ENCODE assay signal across 26 cellular contexts in the genomic region with DNA sequence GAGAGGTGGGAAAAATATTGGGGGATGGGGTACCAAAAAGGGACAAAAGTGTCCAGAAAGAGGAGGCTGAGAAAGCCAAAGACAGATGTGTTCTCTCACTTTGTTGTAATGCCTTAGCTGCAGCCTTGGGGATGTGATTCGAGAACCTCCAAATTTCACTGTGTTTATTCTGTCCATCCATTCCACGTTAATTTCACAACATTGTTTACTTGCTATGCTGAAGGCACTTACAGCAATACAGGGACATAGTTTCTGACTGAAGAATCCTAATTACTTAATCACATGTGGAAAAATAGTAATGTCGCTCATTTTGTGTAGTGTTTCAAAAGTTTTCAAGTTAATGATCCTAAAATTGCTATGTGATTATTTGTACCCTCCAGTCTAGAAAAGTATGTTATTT.
A peak's percentile ranks its signal among the peaks of the same experiment; 100 is the strongest.
DNase-seq lines count a peak whose midpoint lies in the region; ATAC-seq, FAIRE-seq and TF ChIP-seq lines count a peak whose summit lies in the region.
"Had no signal": no experiment of that assay in that cellular context is flagged by ENCODE, and none has a peak within 500 bp of the region (broad histone marks: within the 10 kb centered on the region; RNA-seq: fewer than 3 reads in every experiment).

No MANE protein-coding gene starts in this region.

- H3K9ac ChIP-seq in GM12878 (ENCODE audit: control insufficient read depth, insufficient read depth, low read length) (no peak overlapping the region), mucosa of rectum (ENCODE audit: low read depth in 1 of 2, low read length in 2 of 2) (no peak overlapping the region)

- H3K27me3 Mint-ChIP-seq in T-helper 1 cell treated with Interleukin-12 subunit alpha and Interleukin-12 subunit beta and Interleukin-4 antibody, amounts not matched to agents 30 μg/mL and 1 μg/mL, for 36 hours (ENCODE audit: low read depth) = no peaks in the 10 kb centered on the region
- no peaks in the 10 kb centered on the region for H3K27me3 Mint-ChIP-seq in naive thymus-derived CD8-positive, alpha-beta T cell
- H3K27me3 Mint-ChIP-seq: activated B cell treated with CpG ODN at 0.5 μM for 24 hours; activated naive CD8-positive, alpha-beta T cell treated with anti-CD3 and anti-CD28 coated beads, Interleukin-2, amount 50 U/mL, for 24 hours; naive B cell had no signal

- H3K4me3 ChIP-seq in GM12878 (no peak overlapping the region), mucosa of rectum (ENCODE audit: low read length in 2 of 2) (no peak overlapping the region), tibial artery (no peak overlapping the region)
- H3K4me3 ChIP-seq: breast epithelium, colonic mucosa, K562, pancreas, right lobe of liver, SK-N-MC had no signal

- no peak overlapping the region for H3K4me3 Mint-ChIP-seq in T-helper 1 cell treated with Interleukin-12 subunit alpha and Interleukin-12 subunit beta and Interleukin-4 antibody, amounts not matched to agents 30 μg/mL and 1 μg/mL, for 36 hours
- H3K4me3 Mint-ChIP-seq in naive thymus-derived CD8-positive, alpha-beta T cell = no peak overlapping the region
- H3K4me3 Mint-ChIP-seq: activated B cell treated with CpG ODN at 0.5 μM for 24 hours; activated naive CD8-positive, alpha-beta T cell treated with anti-CD3 and anti-CD28 coated beads, Interleukin-2, amount 50 U/mL, for 24 hours; naive B cell had no signal

- no peak for DNase-seq in T-helper 1 cell
- DNase-seq in GM12878 (ENCODE audit: low read depth, low spot score) = no peak
- no peak for DNase-seq in tibial artery
- no peak for DNase-seq in naive thymus-derived CD8-positive, alpha-beta T cell
- no peak for DNase-seq in pons (ENCODE audit: low spot score)
- DNase-seq: activated B cell treated with CpG ODN at 0.5 μM for 24 hours; activated CD8-positive, alpha-beta memory T cell treated with anti-CD3 and anti-CD28 coated beads for 24 hours; activated naive CD8-positive, alpha-beta T cell treated with anti-CD3 and anti-CD28 coated beads, Interleukin-2, amount 50 U/mL, for 24 hours; colonic mucosa; H7; hippocampal formation; mammary epithelial cell; naive B cell; NCI-H2029 treated with DMSO at 0.1 percent for 48 hours; NCI-H446 treated with DMSO at 0.1 percent for 48 hours; NK-92 treated with Interleukin-12 subunit alpha and Interleukin-12 subunit beta, amount 100 ng/mL, for 24 hours; pancreas; right lobe of liver had no signal

- no peak for TF ChIP-seq RAD21 in GM12878 (IDR thresholded peaks at IDR 0.05; ENCODE audit: insufficient read depth, low read depth, low read length)

- no peaks in the 10 kb centered on the region for H4K20me1 ChIP-seq in GM12878 (ENCODE audit: control insufficient read depth, insufficient read depth)

- H2AFZ ChIP-seq in GM12878 (ENCODE audit: control insufficient read depth, low read depth, low read length) = no peak overlapping the region; the same call in 1 of the 2 replicates

- intact Hi-C loops in GM12878 (cut with micrococcal nuclease; ENCODE audit: unreplicated experiment) (loop anchor here (5.0 kb wide), 1 partner anchor 146 kb away; a partner anchor contains a TSS), tibial artery (cut with DNase I; ENCODE audit: low total_unique reads) (no loop called here)

- H3K36me3 ChIP-seq in GM12878 (ENCODE audit: control insufficient read depth in 2 of 2, insufficient read depth in 2 of 2, low read length in 1 of 2) (no peaks in the 10 kb centered on the region), mucosa of rectum (ENCODE audit: control insufficient read depth in 2 of 2, insufficient read depth in 2 of 2, low read length in 2 of 2) (no peaks in the 10 kb centered on the region), tibial artery (no peaks in the 10 kb centered on the region)
- H3K36me3 ChIP-seq: breast epithelium, colonic mucosa, pancreas, right lobe of liver had no signal

- H3K4me1 ChIP-seq in GM12878 (ENCODE audit: control insufficient read depth, insufficient read depth, low read length) (peaks cover 30% of the 10 kb centered on the region), mucosa of rectum (ENCODE audit: control insufficient read depth in 2 of 2, insufficient read depth in 2 of 2, low read length in 2 of 2) (no peaks in the 10 kb centered on the region), tibial artery (peaks cover 0 to 83% (median 18%) of the 10 kb centered on the region in 4 donors)
- H3K4me1 ChIP-seq: breast epithelium, colonic mucosa, pancreas, right lobe of liver had no signal

- in situ Hi-C loops in GM12878 (cut with MboI) = no loop called here

- H3K27ac ChIP-seq in GM12878 (ENCODE audit: control insufficient read depth, insufficient read depth) (peak overlapping the region; percentile 97), mucosa of rectum (ENCODE audit: low read depth in 2 of 2, low read length in 2 of 2) (peak overlapping the region; percentile 40 to 59), tibial artery (peak overlapping the region; percentile 40 to 58)
- H3K27ac ChIP-seq: 22Rv1, colonic mucosa, pancreas, SK-N-MC had no signal

- peak overlapping the region; percentile 43 for H3K27ac Mint-ChIP-seq in T-helper 1 cell treated with Interleukin-12 subunit alpha and Interleukin-12 subunit beta and Interleukin-4 antibody, amounts not matched to agents 30 μg/mL and 1 μg/mL, for 36 hours
- H3K27ac Mint-ChIP-seq in naive thymus-derived CD8-positive, alpha-beta T cell = peak overlapping the region in 3 of 10 donors; percentile 14 to 78 (median 38)
- H3K27ac Mint-ChIP-seq: activated B cell treated with CpG ODN at 0.5 μM for 24 hours had no signal

- FAIRE-seq in GM12878 (lab: Jason Lieb, UNC) = no peak
- FAIRE-seq: islet of Langerhans, K562, pancreas had no signal

- no TSS peak for BruUV-seq in GM12878 (replicated peaks; lab: Mats Ljungman, UMichigan)

- no peak for TF ChIP-seq POLR2A in GM12878 (IDR thresholded peaks at IDR 0.05; ENCODE audit: low read depth, low read length)

- POLR2A ChIA-PET in GM12878 (lab: Charles Lee) = no interaction called here
- POLR2A ChIA-PET in naive thymus-derived CD8-positive, alpha-beta T cell (lab: Charles Lee) = no interaction called here

- peaks cover 71% of the 10 kb centered on the region for H3K4me1 Mint-ChIP-seq in T-helper 1 cell treated with Interleukin-12 subunit alpha and Interleukin-12 subunit beta and Interleukin-4 antibody, amounts not matched to agents 30 μg/mL and 1 μg/mL, for 36 hours (ENCODE audit: low read depth)
- peaks cover 30 to 73% (median 55%) of the 10 kb centered on the region in 4 donors for H3K4me1 Mint-ChIP-seq in naive thymus-derived CD8-positive, alpha-beta T cell

- TF ChIP-seq EP300 in GM12878 (IDR thresholded peaks at IDR 0.05; ENCODE audit: borderline replicate concordance in 1 of 2, control insufficient read depth in 1 of 2, low read depth in 2 of 2, low read length in 2 of 2) = no peak

- WGBS in GM12878 (ENCODE audit: insufficient coverage, insufficient replicate concordance, low lambda C conversion rate, missing lambda C conversion rate) = 95% methylated on average over 3 of the region's 3 CpGs

- TF ChIP-seq CTCF in GM12878 (IDR thresholded peaks at IDR 0.05 in 2 of 3, conservative IDR thresholded peaks at IDR 0.05 in 1 of 3; ENCODE audit: control insufficient read depth in 2 of 3, extremely low read depth in 1 of 3, insufficient read depth in 1 of 3, low read depth in 3 of 3, low read length in 3 of 3) (no peak), tibial artery (IDR thresholded peaks at IDR 0.05) (no peak)

- SMC1A ChIA-PET in GM12878 (lab: Charles Lee; ENCODE audit: uncharacterized antibody, unreplicated experiment) = interaction anchor here (1.0 to 1.5 kb wide), 4 partner anchors 43 to 129 kb away, joined by 3 to 5 read pairs (median 3); no protein-coding TSS in a partner anchor

- CTCF ChIA-PET in GM12878 (lab: Yijun Ruan, JAX) = no interaction called here

- H3K9me3 ChIP-seq in GM12878 (replicated peaks; ENCODE audit: control insufficient read depth, insufficient read depth, low read length) (no peaks in the 10 kb centered on the region; the same call in 2 of the 3 replicates), mucosa of rectum (ENCODE audit: control insufficient read depth in 2 of 2, low read length in 2 of 2) (no peaks in the 10 kb centered on the region), tibial artery (no peaks in the 10 kb centered on the region)
- H3K9me3 ChIP-seq: breast epithelium, colonic mucosa, pancreas, right lobe of liver had no signal

- ATAC-seq in GM12878 (no peak), GM18909 (IDR thresholded peaks at IDR 0.05; ENCODE audit: poor library complexity, unreplicated experiment) (no peak)
- ATAC-seq in naive thymus-derived CD8-positive, alpha-beta T cell = no peak
- ATAC-seq: activated naive CD8-positive, alpha-beta T cell treated with anti-CD3 and anti-CD28 coated beads, Interleukin-2, amount 50 U/mL, for 24 hours; K562; pancreas had no signal

- RAD21 ChIA-PET in GM12878 (lab: Charles Lee; ENCODE audit: unreplicated experiment) = no interaction called here

- peaks cover 24% of the 10 kb centered on the region for H3K36me3 Mint-ChIP-seq in T-helper 1 cell treated with Interleukin-12 subunit alpha and Interleukin-12 subunit beta and Interleukin-4 antibody, amounts not matched to agents 30 μg/mL and 1 μg/mL, for 36 hours (ENCODE audit: low read depth)
- H3K36me3 Mint-ChIP-seq in naive thymus-derived CD8-positive, alpha-beta T cell = no peaks in the 10 kb centered on the region

- peak overlapping the region; percentile 15; the same call in 1 of the 2 replicates for H3K4me2 ChIP-seq in GM12878 (ENCODE audit: control insufficient read depth, insufficient read depth)

- H3K79me2 ChIP-seq in GM12878 (ENCODE audit: control insufficient read depth, insufficient read depth, low read length) = peaks cover 2% of the 10 kb centered on the region

- H3K9me3 Mint-ChIP-seq in T-helper 1 cell treated with Interleukin-12 subunit alpha and Interleukin-12 subunit beta and Interleukin-4 antibody, amounts not matched to agents 30 μg/mL and 1 μg/mL, for 36 hours = peaks cover 12% of the 10 kb centered on the region
- no peaks in the 10 kb centered on the region for H3K9me3 Mint-ChIP-seq in naive thymus-derived CD8-positive, alpha-beta T cell
- H3K9me3 Mint-ChIP-seq: activated B cell treated with CpG ODN at 0.5 μM for 24 hours; activated naive CD8-positive, alpha-beta T cell treated with anti-CD3 and anti-CD28 coated beads, Interleukin-2, amount 50 U/mL, for 24 hours; naive B cell had no signal

- H3K27me3 ChIP-seq in GM12878 (replicated peaks in 1 of 2; ENCODE audit: control insufficient read depth in 2 of 2, insufficient read depth in 2 of 2, low read length in 1 of 2) = no peaks in the 10 kb centered on the region
- no peaks in the 10 kb centered on the region for H3K27me3 ChIP-seq in mucosa of rectum (ENCODE audit: control insufficient read depth in 2 of 2, insufficient read depth in 2 of 2, low read length in 2 of 2)
- no peaks in the 10 kb centered on the region for H3K27me3 ChIP-seq in tibial artery
- H3K27me3 ChIP-seq: breast epithelium, colonic mucosa, pancreas, right lobe of liver had no signal
